In the genomic region with DNA sequence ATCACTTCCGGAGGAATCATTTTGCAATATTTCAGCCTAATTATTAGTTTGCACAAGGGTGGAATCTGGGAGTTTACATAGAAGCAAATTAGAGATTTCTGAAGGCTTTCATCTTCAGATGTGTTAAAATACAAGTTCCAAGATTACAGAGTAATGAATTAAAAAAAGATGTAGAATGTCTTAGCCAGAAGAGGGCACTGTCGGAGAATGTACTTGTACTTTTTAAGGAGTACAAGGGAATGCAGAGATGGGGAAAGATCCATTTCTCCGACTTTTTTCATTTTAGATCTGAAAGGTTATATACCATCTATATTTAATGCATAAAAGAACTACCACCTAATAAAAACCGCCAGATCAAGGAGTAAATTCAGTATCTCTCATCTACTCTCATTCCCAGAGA, we compare ENCODE assay signal across 8 cellular contexts. TPM values are rescaled to one million over a fixed set of nuclear protein-coding genes. Genes with fewer than 3 reads are reported as not detected.
DNase-seq lines count a peak whose midpoint lies in the region; ATAC-seq, FAIRE-seq and TF ChIP-seq lines count a peak whose summit lies in the region.

No MANE protein-coding gene starts in this region.

- DNase-seq in COLO829 (ENCODE audit: low spot score) (peak; percentile 17), HS-5 (ENCODE audit: low read depth) (peak; percentile 26), GM12878 (ENCODE audit: low read depth, low spot score) (no peak), COLO668 (lab: John Stamatoyannopoulos, UW; ENCODE audit: unreplicated experiment) (no peak), NK-92 (lab: John Stamatoyannopoulos, UW; ENCODE audit: unreplicated experiment) (no peak)
- DNase-seq in activated CD4-positive, alpha-beta T cell treated with anti-CD3 and anti-CD28 coated beads for 48 hours: no peak

- H3K79me2 ChIP-seq in GM12878 (ENCODE audit: control insufficient read depth, insufficient read depth, low read length): no peaks in the 10 kb centered on the region

- H3K36me3 ChIP-seq in GM12878 (ENCODE audit: control insufficient read depth in 2 of 2, insufficient read depth in 2 of 2, low read length in 1 of 2) (peaks cover 0 to 18% of the 10 kb centered on the region in 2 experiments), mesodermal cell (ENCODE audit: control insufficient read depth, insufficient read depth, low read length) (peaks cover 69% of the 10 kb centered on the region)

- 0 out of 3 replicates have a peak, but pooled peaks have one; percentile 30 for ATAC-seq in GM12878
- ATAC-seq in HG03469 (IDR thresholded peaks at IDR 0.05; ENCODE audit: unreplicated experiment): no peak

- H2AFZ ChIP-seq in GM12878 (ENCODE audit: control insufficient read depth, low read depth, low read length): no peak overlapping the region

- CTCF ChIA-PET in GM12878 (lab: Yijun Ruan, JAX): interaction anchor here (0.6 to 3.8 kb wide), 29 partner anchors 9 to 357 kb away, joined by 3 to 35 read pairs (median 4); partner anchors contain the start of genes FAM162A and PARP14

- POLR2A ChIA-PET in GM12878 (lab: Charles Lee): no interaction called here

- 71% methylated on average over 4 of the region's 4 CpGs for WGBS in GM12878 (ENCODE audit: insufficient coverage, insufficient replicate concordance, low lambda C conversion rate, missing lambda C conversion rate)
- WGBS in mesodermal cell (ENCODE audit: insufficient coverage in 2 of 2), 2 experiments: 78 to 95% methylated on average over 2 of the region's 4 CpGs

- peak in 2 of 3 experiments; percentile 15 to 44; a peak in 2 of 6 replicates for TF ChIP-seq CTCF in GM12878 (IDR thresholded peaks at IDR 0.05 in 2 of 3, conservative IDR thresholded peaks at IDR 0.05 in 1 of 3; ENCODE audit: control insufficient read depth in 2 of 3, extremely low read depth in 1 of 3, insufficient read depth in 1 of 3, low read depth in 3 of 3, low read length in 3 of 3)

- no TSS peak for BruUV-seq in GM12878 (replicated peaks; lab: Mats Ljungman, UMichigan)

- no peaks in the 10 kb centered on the region for H3K27me3 ChIP-seq in GM12878 (replicated peaks in 1 of 2; ENCODE audit: control insufficient read depth in 2 of 2, insufficient read depth in 2 of 2, low read length in 1 of 2)

- H3K4me3 ChIP-seq in GM12878 (no peak overlapping the region), mesodermal cell (ENCODE audit: extremely low read depth, insufficient read depth, low read length, poor library complexity, severe bottlenecking) (no peak overlapping the region)

- no peak overlapping the region for H3K4me2 ChIP-seq in GM12878 (ENCODE audit: control insufficient read depth, insufficient read depth)

- intact Hi-C loops in GM12878 (cut with micrococcal nuclease; ENCODE audit: unreplicated experiment): loop anchor here (2.0 to 5.0 kb wide), 3 partner anchors 50 to 93 kb away; no protein-coding TSS in a partner anchor

- no peak for FAIRE-seq in GM12878 (lab: Jason Lieb, UNC)

- TF ChIP-seq EP300 in GM12878 (IDR thresholded peaks at IDR 0.05; ENCODE audit: borderline replicate concordance in 1 of 2, control insufficient read depth in 1 of 2, low read depth in 2 of 2, low read length in 2 of 2): no peak

- no peak overlapping the region for H3K9ac ChIP-seq in GM12878 (ENCODE audit: control insufficient read depth, insufficient read depth, low read length)

- TF ChIP-seq RAD21 in GM12878 (IDR thresholded peaks at IDR 0.05; ENCODE audit: insufficient read depth, low read depth, low read length): peak; percentile 63

- in situ Hi-C loops in GM12878 (cut with MboI): no loop called here

- TF ChIP-seq POLR2A in GM12878 (IDR thresholded peaks at IDR 0.05; ENCODE audit: low read depth, low read length): no peak

- RAD21 ChIA-PET in GM12878 (lab: Charles Lee; ENCODE audit: unreplicated experiment): interaction anchor here (0.6 to 2.7 kb wide), 11 partner anchors 56 to 686 kb away, joined by 3 to 12 read pairs (median 4); partner anchors contain the start of genes KPNA1 and PARP14

- H3K27ac ChIP-seq in GM12878 (ENCODE audit: control insufficient read depth, insufficient read depth) (no peak overlapping the region), mesodermal cell (ENCODE audit: low read depth, low read length, severe bottlenecking) (peak overlapping the region; percentile 47)

- no peaks in the 10 kb centered on the region for H4K20me1 ChIP-seq in GM12878 (ENCODE audit: control insufficient read depth, insufficient read depth)

- SMC1A ChIA-PET in GM12878 (lab: Charles Lee; ENCODE audit: uncharacterized antibody, unreplicated experiment): interaction anchor here (0.9 to 4.9 kb wide), 19 partner anchors 9 to 911 kb away, joined by 3 to 31 read pairs (median 4); partner anchors contain the start of genes FAM162A and WDR5B

- H3K4me1 ChIP-seq in GM12878 (ENCODE audit: control insufficient read depth, insufficient read depth, low read length) (no peaks in the 10 kb centered on the region), mesodermal cell (ENCODE audit: control insufficient read depth, insufficient read depth, low read length, poor library complexity, severe bottlenecking) (no peaks in the 10 kb centered on the region)

- H3K9me3 ChIP-seq in GM12878 (replicated peaks; ENCODE audit: control insufficient read depth, insufficient read depth, low read length) (no peaks in the 10 kb centered on the region), mesodermal cell (ENCODE audit: control insufficient read depth, low read length) (no peaks in the 10 kb centered on the region)

TF ChIP-seq in GM12878, 131 proteins besides CTCF, POLR2A, EP300 and RAD21:
- TF ChIP-seq CEBPB (IDR thresholded peaks at IDR 0.05; ENCODE audit: borderline replicate concordance in 1 of 2, low read depth in 2 of 2, low read length in 2 of 2) (no peak), SMC3 (IDR thresholded peaks at IDR 0.05; ENCODE audit: borderline replicate concordance, low read length) (peak; percentile 45)
TF ChIP-seq in GM12878: peak in this region for 1.

RNA-seq across cellular contexts. Expression of gene WDR5B, which starts 43.1 kb away (rescaled TPM):
- total RNA-seq in GM12878 (2013; cell fraction: nucleolus; rRNA removed): 16.0 and 16.1 TPM in 2 replicates
- total RNA-seq in GM12878 (2014; rRNA removed) (4.0 and 5.9 TPM in 2 replicates), GM12878 (2014; rRNA removed; fragmentation: Illumina TruSeq; extraction: Trizol) (4.2 TPM in 2 replicates), GM12878 (2021) (2.9 and 3.4 TPM in 2 replicates)
- polyA plus RNA-seq in GM12878 (2011; ENCODE audit: low read depth): 0.63 TPM
- polyA plus RNA-seq in GM12878 (2011; rRNA removed) (7.9 and 11.5 TPM in 2 replicates), GM12878 (2014; fragmentation: Illumina TruSeq; extraction: Trizol) (3.8 and 3.9 TPM in 2 replicates), GM12878 (2014; fragmentation: Nextera tagmentation; extraction: Ambion mirVana) (1 to 10 TPM; 1.7 to 2.4 TPM), GM12878 (2014; rRNA removed) (3.2 and 3.6 TPM in 2 replicates), GM12878 (2016; fragmentation: Nextera tagmentation; extraction: Ambion mirVana) (1 to 10 TPM; 2.8 to 2.9 TPM)
- polyA plus RNA-seq in GM12878 (2011; cell fraction: cytosol; rRNA removed): 2.9 TPM in 2 replicates
- polyA plus RNA-seq in GM12878 (2011; cell fraction: nucleus; rRNA removed): 4.7 and 5.3 TPM in 2 replicates
- polyA plus RNA-seq in GM12878 (2012): 1.2 and 2.6 TPM in 2 replicates
- 5.9 and 6.8 TPM in 2 replicates for polyA minus RNA-seq in GM12878 (2011; rRNA and poly(A)+ RNA removed)
- 1.9 and 2.4 TPM in 2 replicates for polyA minus RNA-seq in GM12878 (2011; cell fraction: cytosol; rRNA and poly(A)+ RNA removed)
- 8.3 and 10.3 TPM in 2 replicates for polyA minus RNA-seq in GM12878 (2011; cell fraction: nucleus; rRNA and poly(A)+ RNA removed)
- polyA plus RNA-seq in mesodermal cell (2013, experiment 1 of 2): 5.5 TPM
- polyA plus RNA-seq in mesodermal cell (2013, experiment 2 of 2): 6.3 TPM

RNA-seq across cellular contexts. Expression of gene KPNA1, which starts 55.7 kb away (rescaled TPM):
- 80.9 and 90.7 TPM in 2 replicates for total RNA-seq in GM12878 (2013; cell fraction: nucleolus; rRNA removed)
- 16.1 and 18.6 TPM in 2 replicates for total RNA-seq in GM12878 (2014; rRNA removed)
- 29.7 and 29.9 TPM in 2 replicates for total RNA-seq in GM12878 (2014; rRNA removed; fragmentation: Illumina TruSeq; extraction: Trizol)
- 52.7 and 52.8 TPM in 2 replicates for total RNA-seq in GM12878 (2021)
- 9.4 TPM for polyA plus RNA-seq in GM12878 (2011; ENCODE audit: low read depth)
- polyA plus RNA-seq in GM12878 (2011; rRNA removed): 45.6 and 56.3 TPM in 2 replicates
- polyA plus RNA-seq in GM12878 (2011; cell fraction: cytosol; rRNA removed): 36.5 and 46.7 TPM in 2 replicates
- 36.3 and 44.2 TPM in 2 replicates for polyA plus RNA-seq in GM12878 (2011; cell fraction: nucleus; rRNA removed)
- polyA plus RNA-seq in GM12878 (2012): 13.7 and 19.9 TPM in 2 replicates
- polyA plus RNA-seq in GM12878 (2014; fragmentation: Illumina TruSeq; extraction: Trizol): 50.9 and 54.9 TPM in 2 replicates
- polyA plus RNA-seq in GM12878 (2014; fragmentation: Nextera tagmentation; extraction: Ambion mirVana): 1 to 10 TPM; 8.5 to 8.8 TPM
- 33.4 and 37.6 TPM in 2 replicates for polyA plus RNA-seq in GM12878 (2014; rRNA removed)
- 10 to 100 TPM; 44.4 to 46.8 TPM for polyA plus RNA-seq in GM12878 (2016; fragmentation: Nextera tagmentation; extraction: Ambion mirVana)
- polyA minus RNA-seq in GM12878 (2011; rRNA and poly(A)+ RNA removed): 43.9 and 44.5 TPM in 2 replicates
- 16.0 and 19.0 TPM in 2 replicates for polyA minus RNA-seq in GM12878 (2011; cell fraction: cytosol; rRNA and poly(A)+ RNA removed)
- 12.7 and 24.3 TPM in 2 replicates for polyA minus RNA-seq in GM12878 (2011; cell fraction: nucleus; rRNA and poly(A)+ RNA removed)
- polyA plus RNA-seq in mesodermal cell (2013, experiment 1 of 2): 84.0 TPM
- polyA plus RNA-seq in mesodermal cell (2013, experiment 2 of 2): 76.6 TPM

Comparison
In these comparisons a context has a peak if more than half of its experiments do, and no peak if none do; other contexts are left out.
1. DNase-seq: peak in COLO829 (single experiment) and HS-5 (single experiment); none in GM12878 (single experiment), COLO668 (single experiment), activated CD4-positive, alpha-beta T cell treated with anti-CD3 and anti-CD28 coated beads for 48 hours (single experiment) and NK-92 (single experiment).